ENCODE assay signal across 20 cellular contexts in genomic region chrX:139113682-139114081, GRCh38.
DNase-seq lines count a peak whose midpoint lies in the region; ATAC-seq, FAIRE-seq and TF ChIP-seq lines count a peak whose summit lies in the region.
"Had no signal": no experiment of that assay in that cellular context is flagged by ENCODE, and none has a peak within 500 bp of the region (broad histone marks: within the 10 kb centered on the region; RNA-seq: fewer than 3 reads in every experiment).

No MANE protein-coding gene starts in this region.

- no peak for TF ChIP-seq POLR2A in GM12891 (IDR thresholded peaks at IDR 0.05; ENCODE audit: low read depth, low read length)

- no peaks in the 10 kb centered on the region for H3K36me3 ChIP-seq in neutrophil
- H3K36me3 ChIP-seq: esophagus squamous epithelium, ovary had no signal

- no peak overlapping the region for H3K4me3 ChIP-seq in neutrophil (ENCODE audit: low read depth in 1 of 2, low read length in 1 of 2)
- H3K4me3 ChIP-seq: esophagus squamous epithelium, hepatocyte, ovary had no signal

- peaks cover 11% of the 10 kb centered on the region in 2 experiments for H3K4me1 ChIP-seq in neutrophil (ENCODE audit: control insufficient read depth in 1 of 2, insufficient read depth in 1 of 2, low read depth in 1 of 2, low read length in 1 of 2)
- H3K4me1 ChIP-seq: Caco-2 had no signal

- intact Hi-C loops in natural killer cell (cut with micrococcal nuclease), result no loop called here

- no peaks in the 10 kb centered on the region for H3K36me3 Mint-ChIP-seq in natural killer cell
- H3K36me3 Mint-ChIP-seq: activated naive CD4-positive, alpha-beta T cell treated with anti-CD3 and anti-CD28 coated beads, Interleukin-2, amount 50 U/mL, for 24 hours; brain; IgD-negative memory B cell had no signal

- FAIRE-seq in urothelium cell line (lab: Jason Lieb, UNC) (no peak), GM12891 (lab: Jason Lieb, UNC) (no peak)

- H3K27ac Mint-ChIP-seq in natural killer cell, result no peak overlapping the region
- H3K27ac Mint-ChIP-seq: activated CD4-positive, alpha-beta T cell treated with anti-CD3 and anti-CD28 coated beads, Interleukin-2, amount 10 ng/mL, durations not matched to agents 24 days and 14 days; activated naive CD4-positive, alpha-beta T cell treated with anti-CD3 and anti-CD28 coated beads, Interleukin-2, amount 50 U/mL, for 24 hours; brain; IgD-negative memory B cell had no signal

- no peaks in the 10 kb centered on the region for H3K9me3 Mint-ChIP-seq in natural killer cell
- H3K9me3 Mint-ChIP-seq: activated CD4-positive, alpha-beta T cell treated with anti-CD3 and anti-CD28 coated beads, Interleukin-2, amount 10 ng/mL, durations not matched to agents 24 days and 14 days; activated naive CD4-positive, alpha-beta T cell treated with anti-CD3 and anti-CD28 coated beads, Interleukin-2, amount 50 U/mL, for 24 hours; brain had no signal

- H3K4me1 Mint-ChIP-seq in natural killer cell, result no peaks in the 10 kb centered on the region
- H3K4me1 Mint-ChIP-seq: activated CD4-positive, alpha-beta T cell treated with anti-CD3 and anti-CD28 coated beads, Interleukin-2, amount 10 ng/mL, durations not matched to agents 24 days and 14 days; activated naive CD4-positive, alpha-beta T cell treated with anti-CD3 and anti-CD28 coated beads, Interleukin-2, amount 50 U/mL, for 24 hours; brain had no signal

- H3K27me3 ChIP-seq in neutrophil, result no peaks in the 10 kb centered on the region
- H3K27me3 ChIP-seq: hepatocyte, ovary had no signal

- TF ChIP-seq CTCF in neutrophil (IDR thresholded peaks at IDR 0.05), result no peak
- no peak for TF ChIP-seq CTCF in natural killer cell (IDR thresholded peaks at IDR 0.05)

- H3K27me3 Mint-ChIP-seq in natural killer cell (ENCODE audit: low read depth in 2 of 2), result peaks cover 3 to 10% of the 10 kb centered on the region in 2 donors
- H3K27me3 Mint-ChIP-seq: activated CD4-positive, alpha-beta T cell treated with anti-CD3 and anti-CD28 coated beads, Interleukin-2, amount 10 ng/mL, durations not matched to agents 24 days and 14 days; IgD-negative memory B cell had no signal

- H3K9me3 ChIP-seq in neutrophil, result no peaks in the 10 kb centered on the region
- H3K9me3 ChIP-seq: Caco-2, esophagus squamous epithelium, ovary had no signal

- ATAC-seq in natural killer cell, result no peak

- H3K4me3 Mint-ChIP-seq in natural killer cell, result no peak overlapping the region
- H3K4me3 Mint-ChIP-seq: activated CD4-positive, alpha-beta T cell treated with anti-CD3 and anti-CD28 coated beads, Interleukin-2, amount 10 ng/mL, durations not matched to agents 24 days and 14 days; activated naive CD4-positive, alpha-beta T cell treated with anti-CD3 and anti-CD28 coated beads, Interleukin-2, amount 50 U/mL, for 24 hours; brain; IgD-negative memory B cell had no signal

- H3K27ac ChIP-seq in neutrophil, result peak overlapping the region; percentile 61
- H3K27ac ChIP-seq: esophagus squamous epithelium, hepatocyte, ovary had no signal

- DNase-seq in NCI-H2171 treated with DMSO at 0.1 percent for 48 hours (lab: John Stamatoyannopoulos, UW) (peak; percentile 0), NCI-H2171 (lab: John Stamatoyannopoulos, UW) (no peak), M059J (ENCODE audit: low read depth) (peak; percentile 75), RKO (ENCODE audit: low spot score) (peak; percentile 3), urothelium cell line (ENCODE audit: low spot score) (no peak), natural killer cell (no peak), GM12891 (ENCODE audit: insufficient read length, low spot score) (no peak)
- DNase-seq: ACHN; activated CD4-positive, alpha-beta T cell treated with anti-CD3 and anti-CD28 coated beads, Interleukin-2, amount 10 ng/mL, durations not matched to agents 24 days and 14 days; Caco-2; esophagus squamous epithelium; NCI-H187; ovary; stimulated activated CD4-positive, alpha-beta T cell treated with anti-CD3 and anti-CD28 coated beads, Interleukin-4, amount 100 ng/mL, for 1 hour; T1000 had no signal

TF ChIP-seq in GM12891, 5 proteins besides CTCF, POLR2A, EP300 and RAD21:
- no peak for TF ChIP-seq POLR2AphosphoS5 (IDR thresholded peaks at IDR 0.05; ENCODE audit: low read depth, low read length)
- TF ChIP-seq POU2F2 (IDR thresholded peaks at IDR 0.05; ENCODE audit: low read depth, low read length), result no peak
- TF ChIP-seq SPI1 (IDR thresholded peaks at IDR 0.05; ENCODE audit: low read depth, low read length), result no peak
- TF ChIP-seq PAX5 (IDR thresholded peaks at IDR 0.05; ENCODE audit: insufficient read depth, low read length, severe bottlenecking), result no peak
TF ChIP-seq in GM12891: peak in this region for 0.

Comparison
In these comparisons a context has a peak if more than half of its experiments do, and no peak if none do; other contexts are left out.
1. DNase-seq: peak in NCI-H2171 treated with DMSO at 0.1 percent for 48 hours (single experiment), M059J (single experiment) and RKO (single experiment); none in NCI-H2171 (single experiment), urothelium cell line (single experiment), natural killer cell (single experiment) and GM12891 (single experiment).